Comparison of ENCODE assay signal across 16 cellular contexts in genomic region chr15:67232591-67232990, GRCh38. TPM values are rescaled to one million over a fixed set of nuclear protein-coding genes. Genes with fewer than 3 reads are reported as not detected.
DNase-seq lines count a peak whose midpoint lies in the region; ATAC-seq and TF ChIP-seq lines count a peak whose summit lies in the region.
"Had no signal": no experiment of that assay in that cellular context is flagged by ENCODE, and none has a peak within 500 bp of the region (broad histone marks: within the 10 kb centered on the region; RNA-seq: fewer than 3 reads in every experiment).

No MANE protein-coding gene starts in this region.

- H4K8ac ChIP-seq in trophoblast cell (ENCODE audit: low read depth, low read length) = no peak overlapping the region

- H3K36me3 ChIP-seq in mammary epithelial cell (ENCODE audit: insufficient read depth, low read length) = peaks cover 22% of the 10 kb centered on the region
- no peaks in the 10 kb centered on the region for H3K36me3 ChIP-seq in hepatocyte (replicated peaks; ENCODE audit: insufficient read depth, low read depth)
- H3K36me3 ChIP-seq in trophoblast cell (ENCODE audit: control insufficient read depth in 1 of 2, insufficient read depth in 2 of 2, low read length in 2 of 2) = peaks cover 2 to 3% of the 10 kb centered on the region in 2 experiments

- DNase-seq in mammary epithelial cell = peak; percentile 11
- no peak for DNase-seq in MCF 10A (ENCODE audit: unreplicated experiment)
- no peak for DNase-seq in WTC11 (ENCODE audit: low spot score)
- DNase-seq in hepatocyte (ENCODE audit: low spot score) = peak; percentile 44
- DNase-seq in trophoblast cell = peak; percentile 15 to 72
- DNase-seq in hippocampal formation (lab: John Stamatoyannopoulos, UW) = no peak
- DNase-seq in ureter (ENCODE audit: low spot score) = no peak
- DNase-seq in germinal center (ENCODE audit: low spot score) = no peak
- DNase-seq: CD8-positive, alpha-beta T cell; COR-L47; DND-41; GDM1; H7 had no signal

- H2AK5ac ChIP-seq in trophoblast cell (ENCODE audit: low read length) = no peak overlapping the region

- H3K27ac Mint-ChIP-seq in MCF 10A (ENCODE audit: low read depth, unreplicated experiment) (no peak overlapping the region), WTC11 (0 out of 2 replicates have a peak overlapping the region, but pooled peaks have one; percentile 2)
- H3K27ac Mint-ChIP-seq: CD8-positive, alpha-beta T cell; GM23338 had no signal

- no peak overlapping the region for H3K27ac ChIP-seq in mammary epithelial cell (ENCODE audit: insufficient read depth, low read depth, low read length)
- H3K27ac ChIP-seq in hepatocyte = no peak overlapping the region
- H3K27ac ChIP-seq in trophoblast cell (ENCODE audit: low read depth, low read length) = no peak overlapping the region
- H3K27ac ChIP-seq: 22Rv1 had no signal

- no peaks in the 10 kb centered on the region for H4K20me1 ChIP-seq in mammary epithelial cell (ENCODE audit: insufficient read depth, low read length)
- no peaks in the 10 kb centered on the region for H4K20me1 ChIP-seq in hepatocyte (ENCODE audit: insufficient read depth, poor library complexity, severe bottlenecking)

- H3K4me2 ChIP-seq in mammary epithelial cell (ENCODE audit: insufficient read depth, low read depth, low read length) (no peak overlapping the region), hepatocyte (no peak overlapping the region), trophoblast cell (ENCODE audit: low read length) (no peak overlapping the region)
- H3K4me2 ChIP-seq: GM23338 had no signal

- no peaks in the 10 kb centered on the region for H3K9me3 Mint-ChIP-seq in MCF 10A (ENCODE audit: unreplicated experiment)
- H3K9me3 Mint-ChIP-seq in WTC11 = no peaks in the 10 kb centered on the region
- H3K9me3 Mint-ChIP-seq: CD14-positive monocyte; CD8-positive, alpha-beta T cell; GM23338 had no signal

- H3K27me3 Mint-ChIP-seq in MCF 10A (ENCODE audit: insufficient read depth, unreplicated experiment) (no peaks in the 10 kb centered on the region), WTC11 (ENCODE audit: low read depth) (no peaks in the 10 kb centered on the region)

- H3K36me3 Mint-ChIP-seq in MCF 10A (ENCODE audit: insufficient read depth, unreplicated experiment) (peaks cover 50% of the 10 kb centered on the region), WTC11 (peaks cover 36% of the 10 kb centered on the region)

- H4K12ac ChIP-seq in trophoblast cell (ENCODE audit: low read depth, low read length) = no peak overlapping the region

- WGBS in mammary epithelial cell (ENCODE audit: low coverage, missing lambda C conversion rate) = 48% methylated on average over 3 of the region's 3 CpGs
- WGBS in hepatocyte (ENCODE audit: low lambda C conversion rate, missing lambda C conversion rate) = 72% methylated on average over 3 of the region's 3 CpGs
- WGBS in trophoblast cell (ENCODE audit: extremely low coverage, insufficient coverage, insufficient read length) = no CpG with 5 or more reads among the region's 3 CpGs

- POLR2A ChIA-PET in MCF 10A (lab: Yijun Ruan, JAX) (interaction anchor here (0.6 kb wide), 1 partner anchor 207 kb away, joined by 3 read pairs; no protein-coding TSS in a partner anchor), WTC11 (lab: Charles Lee) (no interaction called here)

- H3K4me1 ChIP-seq in mammary epithelial cell (ENCODE audit: insufficient read depth, low read length) (peaks cover 4% of the 10 kb centered on the region), hepatocyte (ENCODE audit: insufficient read depth) (peaks cover 4% of the 10 kb centered on the region), trophoblast cell (ENCODE audit: control insufficient read depth in 1 of 2, insufficient read depth in 2 of 2, low read length in 2 of 2) (peaks cover 0 to 4% of the 10 kb centered on the region in 2 experiments)

- H3K79me1 ChIP-seq in trophoblast cell (ENCODE audit: low read length) = no peaks in the 10 kb centered on the region

- H3K4me1 Mint-ChIP-seq in MCF 10A (ENCODE audit: insufficient read depth, unreplicated experiment) (no peaks in the 10 kb centered on the region), WTC11 (no peaks in the 10 kb centered on the region)
- H3K4me1 Mint-ChIP-seq: GM23338 had no signal

- no TSS peak for BruUV-seq in mammary epithelial cell (replicated peaks; lab: Mats Ljungman, UMichigan)
- no TSS peak for BruUV-seq in MCF 10A (replicated peaks; lab: Mats Ljungman, UMichigan)

- H3K23ac ChIP-seq in trophoblast cell (ENCODE audit: low read length) = no peak overlapping the region

- in situ Hi-C loops in mammary epithelial cell (cut with MboI; ENCODE audit: low sequenced_read_pairs in 2 of 2) = no loop called here

- no peaks in the 10 kb centered on the region for H3K9me2 ChIP-seq in hepatocyte (replicated peaks; ENCODE audit: insufficient read depth)

- no peak overlapping the region for H3K4ac ChIP-seq in trophoblast cell (ENCODE audit: low read depth, low read length)

- no peak overlapping the region for H2BK5ac ChIP-seq in trophoblast cell (ENCODE audit: low read depth, low read length, poor library complexity)

- H2AFZ ChIP-seq in mammary epithelial cell (ENCODE audit: low read depth, low read length) (no peak overlapping the region), hepatocyte (no peak overlapping the region), trophoblast cell (ENCODE audit: insufficient read depth, low read length, poor library complexity) (no peak overlapping the region)
- H2AFZ ChIP-seq: GM23338 had no signal

- H3K18ac ChIP-seq in trophoblast cell (ENCODE audit: low read length) = no peak overlapping the region

- H3K9me3 ChIP-seq in mammary epithelial cell (replicated peaks; ENCODE audit: insufficient read depth, low read length) (no peaks in the 10 kb centered on the region), hepatocyte (ENCODE audit: low read depth) (no peaks in the 10 kb centered on the region), trophoblast cell (ENCODE audit: insufficient read depth, low read depth, low read length) (no peaks in the 10 kb centered on the region)

- H3K27me3 ChIP-seq in mammary epithelial cell (ENCODE audit: insufficient read depth, low read length) (no peaks in the 10 kb centered on the region), hepatocyte (no peaks in the 10 kb centered on the region), trophoblast cell (ENCODE audit: insufficient read depth, low read length) (no peaks in the 10 kb centered on the region)

- H3K9ac ChIP-seq in mammary epithelial cell (ENCODE audit: insufficient read depth, low read length) (no peak overlapping the region), trophoblast cell (ENCODE audit: low read length) (no peak overlapping the region)

- no peak for ATAC-seq in WTC11
- ATAC-seq: CD8-positive, alpha-beta T cell; GM23338 had no signal

- TF ChIP-seq CTCF in mammary epithelial cell (conservative IDR thresholded peaks at IDR 0.05 in 1 of 2, IDR thresholded peaks at IDR 0.05 in 1 of 2; ENCODE audit: extremely low read depth in 1 of 2, insufficient read depth in 1 of 2, low read depth in 1 of 2, low read length in 2 of 2) (no peak), MCF 10A (IDR thresholded peaks at IDR 0.05; ENCODE audit: unreplicated experiment) (no peak), WTC11 (IDR thresholded peaks at IDR 0.05) (no peak), hepatocyte (IDR thresholded peaks at IDR 0.05; ENCODE audit: poor library complexity) (no peak)

- CTCF ChIA-PET in mammary epithelial cell (lab: Charles Lee; ENCODE audit: low non-redundant PET) = no interaction called here
- CTCF ChIA-PET in MCF 10A (lab: Yijun Ruan, JAX) = interaction anchor here (0.7 kb wide), 1 partner anchor 604 kb away, joined by 5 read pairs; no protein-coding TSS in a partner anchor
- CTCF ChIA-PET in WTC11 (lab: Charles Lee) = interaction anchor here (0.7 kb wide), 1 partner anchor 12 kb away, joined by 5 read pairs; no protein-coding TSS in a partner anchor

- H3K79me2 ChIP-seq in mammary epithelial cell (ENCODE audit: insufficient read depth, low read length) = peaks cover 29% of the 10 kb centered on the region
- peaks cover 7% of the 10 kb centered on the region for H3K79me2 ChIP-seq in hepatocyte
- no peaks in the 10 kb centered on the region for H3K79me2 ChIP-seq in trophoblast cell (ENCODE audit: control insufficient read depth, insufficient read depth, low read length, poor library complexity)

- H3K4me3 Mint-ChIP-seq in MCF 10A (ENCODE audit: unreplicated experiment) = no peak overlapping the region
- H3K4me3 Mint-ChIP-seq in WTC11 = no peak overlapping the region
- H3K4me3 Mint-ChIP-seq: CD14-positive monocyte; CD8-positive, alpha-beta T cell; GM23338 had no signal

- no peak overlapping the region for H2BK12ac ChIP-seq in trophoblast cell (ENCODE audit: low read length)

- no peak overlapping the region for H3K4me3 ChIP-seq in mammary epithelial cell (replicated peaks in 1 of 3; ENCODE audit: insufficient read depth in 1 of 3, low read depth in 2 of 3, low read length in 3 of 3)
- no peak overlapping the region for H3K4me3 ChIP-seq in hepatocyte
- H3K4me3 ChIP-seq in trophoblast cell (ENCODE audit: low read depth, low read length) = no peak overlapping the region
- H3K4me3 ChIP-seq: GM23338 had no signal

- no peak overlapping the region for H2BK120ac ChIP-seq in trophoblast cell (ENCODE audit: insufficient read depth, low read length, poor library complexity)

- H4K91ac ChIP-seq in trophoblast cell (ENCODE audit: low read depth, low read length) = no peak overlapping the region

- H3K14ac ChIP-seq in trophoblast cell (ENCODE audit: low read length) = no peak overlapping the region

- intact Hi-C loops in mammary epithelial cell (cut with micrococcal nuclease) = no loop called here
- intact Hi-C loops in MCF 10A (cut with micrococcal nuclease) = no loop called here

- dilution Hi-C loops in mammary epithelial cell (cut with HindIII; ENCODE audit: low sequenced_read_pairs) = no loop called here

TF ChIP-seq in WTC11, 78 proteins besides CTCF, POLR2A, EP300 and RAD21 (continues in another document):
- no peak for TF ChIP-seq ZNF219 (CRISPR knock-in tag; IDR thresholded peaks at IDR 0.05; ENCODE audit: borderline replicate concordance)
- TF ChIP-seq JAZF1 (CRISPR knock-in tag; IDR thresholded peaks at IDR 0.05) = no peak
- no peak for TF ChIP-seq ZNF416 (CRISPR knock-in tag; IDR thresholded peaks at IDR 0.05)
- TF ChIP-seq TCF7 (CRISPR knock-in tag; IDR thresholded peaks at IDR 0.05; ENCODE audit: low read depth) = no peak

RNA-seq across cellular contexts. Expression of gene AAGAB, which starts 21.9 kb away (rescaled TPM):
- 10 to 100 TPM; 52.2 to 62.5 TPM for total RNA-seq in mammary epithelial cell
- 44.5 TPM for polyA plus RNA-seq in mammary epithelial cell
- polyA minus RNA-seq in mammary epithelial cell = 90.5 TPM
- 52.7 and 60.7 TPM in 2 replicates for total RNA-seq in MCF 10A (2022)
- total RNA-seq in WTC11 (2021) = 36.6 to 41.7 TPM (median 37.2 TPM) in 3 replicates
- 30.8 and 32.0 TPM in 2 replicates for total RNA-seq in hepatocyte
- polyA plus RNA-seq in hepatocyte = 25.7 and 36.2 TPM in 2 replicates
- polyA plus RNA-seq in trophoblast cell (2013) = 21.6 and 21.9 TPM in 2 replicates
- 68.2 TPM for total RNA-seq in ureter

RNA-seq across cellular contexts. Expression of gene IQCH, which starts 22.0 kb away (rescaled TPM):
- total RNA-seq in mammary epithelial cell (1 to 10 TPM; 4.9 to 8.8 TPM), MCF 10A (2022) (4.4 and 5.0 TPM in 2 replicates), WTC11 (2021) (1.9 to 2.0 TPM (median 1.9 TPM) in 3 replicates), hepatocyte (0.24 and 1.0 TPM in 2 replicates), ureter (14.4 TPM)
- polyA plus RNA-seq in mammary epithelial cell (1.0 TPM), hepatocyte (0.76 and 1.4 TPM in 2 replicates)
- 13.3 TPM for polyA minus RNA-seq in mammary epithelial cell
- polyA plus RNA-seq in trophoblast cell (2013) = 0.76 and 0.82 TPM in 2 replicates
- polyA plus RNA-seq: CD14-positive monocyte had no signal

Comparison
In these comparisons a context has a peak if more than half of its experiments do, and no peak if none do; other contexts are left out.
1. DNase-seq: peak in mammary epithelial cell (single experiment), hepatocyte (single experiment) and trophoblast cell (2 of 2); none in MCF 10A (single experiment), WTC11 (single experiment), hippocampal formation (0 of 2), ureter (single experiment) and germinal center (single experiment).